1 cellular context compared by ENCODE assay signal in genomic region chr6:109339906-109340678, GRCh38.
TF ChIP-seq lines count a peak whose summit lies in the region.

No MANE protein-coding gene starts in this region.

TF ChIP-seq in K562, 482 proteins besides CTCF, POLR2A, EP300 and RAD21 (continued from another document and continues in another):
- no peak for TF ChIP-seq ZNF518B (CRISPR knock-in tag; IDR thresholded peaks at IDR 0.05)
- peak; percentile 85 for TF ChIP-seq TCF3 (CRISPR knock-in tag; IDR thresholded peaks at IDR 0.05)
- no peak for TF ChIP-seq ESRRB (CRISPR knock-in tag; IDR thresholded peaks at IDR 0.05; ENCODE audit: borderline replicate concordance)
- TF ChIP-seq E2F6 (IDR thresholded peaks at IDR 0.05; ENCODE audit: borderline replicate concordance in 1 of 2, extremely low read depth in 1 of 2, insufficient read depth in 1 of 2, insufficient read length in 1 of 2, low read depth in 1 of 2, low read length in 1 of 2, poor library complexity in 1 of 2, severe bottlenecking in 1 of 2) = no peak
- no peak for TF ChIP-seq TSC22D4 (tag; IDR thresholded peaks at IDR 0.05)
- TF ChIP-seq MLX (CRISPR knock-in tag; conservative IDR thresholded peaks at IDR 0.05) = no peak
- no peak for TF ChIP-seq LEF1 (IDR thresholded peaks at IDR 0.05)
- no peak for TF ChIP-seq ETV1 (tag; conservative IDR thresholded peaks at IDR 0.05; ENCODE audit: low read depth)
- TF ChIP-seq MAX (CRISPR knock-in tag; IDR thresholded peaks at IDR 0.05) = no peak
- no peak for TF ChIP-seq E2F5 (CRISPR knock-in tag; IDR thresholded peaks at IDR 0.05)
- TF ChIP-seq E4F1 (CRISPR knock-in tag; IDR thresholded peaks at IDR 0.05; ENCODE audit: borderline replicate concordance) = no peak
- TF ChIP-seq ZNF324 (CRISPR knock-in tag; IDR thresholded peaks at IDR 0.05) = no peak
- TF ChIP-seq FOXJ2 (tag; IDR thresholded peaks at IDR 0.05) = no peak
- TF ChIP-seq SIN3B (IDR thresholded peaks at IDR 0.05; ENCODE audit: low read depth) = no peak
- no peak for TF ChIP-seq ZNF609 (CRISPR knock-in tag; IDR thresholded peaks at IDR 0.05; ENCODE audit: borderline replicate concordance)
- no peak for TF ChIP-seq IFI16 (CRISPR knock-in tag; IDR thresholded peaks at IDR 0.05)
- TF ChIP-seq LCOR (CRISPR knock-in tag; IDR thresholded peaks at IDR 0.05) = peak; percentile 41; the same call in 1 of the 2 replicates
- TF ChIP-seq PHF20 (IDR thresholded peaks at IDR 0.05; ENCODE audit: partially characterized antibody) = no peak
- no peak for TF ChIP-seq ZBTB49 (CRISPR knock-in tag; IDR thresholded peaks at IDR 0.05; ENCODE audit: borderline replicate concordance)
- TF ChIP-seq KDM4B (IDR thresholded peaks at IDR 0.05; ENCODE audit: borderline replicate concordance in 2 of 2, low read depth in 1 of 2) = no peak
- no peak for TF ChIP-seq HNRNPUL1 (IDR thresholded peaks at IDR 0.05; ENCODE audit: low read length)
- TF ChIP-seq PREB (CRISPR knock-in tag; IDR thresholded peaks at IDR 0.05) = no peak
- peak; percentile 54; the same call in 1 of the 2 replicates for TF ChIP-seq GATA2 (CRISPR knock-in tag; IDR thresholded peaks at IDR 0.05)
- TF ChIP-seq IRF2 (CRISPR knock-in tag; IDR thresholded peaks at IDR 0.05) = no peak
- peak; percentile 9 for TF ChIP-seq ZFP36 (IDR thresholded peaks at IDR 0.05; ENCODE audit: low read depth, low read length, partially characterized antibody)
- no peak for TF ChIP-seq SIRT6 (IDR thresholded peaks at IDR 0.05; ENCODE audit: low read depth, low read length)
- peak; percentile 45 for TF ChIP-seq NFIC (IDR thresholded peaks at IDR 0.05)
- no peak for TF ChIP-seq GABPA (tag; conservative IDR thresholded peaks at IDR 0.05; ENCODE audit: low read depth)
- no peak for TF ChIP-seq BDP1 (IDR thresholded peaks at IDR 0.05; ENCODE audit: insufficient read depth, insufficient read length)
- peak; percentile 67 for TF ChIP-seq CBFA2T2 (conservative IDR thresholded peaks at IDR 0.05)
- TF ChIP-seq CGGBP1 (CRISPR knock-in tag; IDR thresholded peaks at IDR 0.05) = no peak
- peak; percentile 66 for TF ChIP-seq SMAD4 (CRISPR knock-in tag; conservative IDR thresholded peaks at IDR 0.05)
- no peak for TF ChIP-seq TCF7 (IDR thresholded peaks at IDR 0.05; ENCODE audit: borderline replicate concordance)
- no peak for TF ChIP-seq RNF2 (IDR thresholded peaks at IDR 0.05)
- no peak for TF ChIP-seq ZNF354B (CRISPR knock-in tag; IDR thresholded peaks at IDR 0.05)
- TF ChIP-seq MTA2 (IDR thresholded peaks at IDR 0.05; ENCODE audit: low read depth) = peak; percentile 50
- TF ChIP-seq RUNX1 (IDR thresholded peaks at IDR 0.05; ENCODE audit: low read depth) = no peak
- TF ChIP-seq PKNOX1 (IDR thresholded peaks at IDR 0.05) = no peak
- no peak for TF ChIP-seq COPS2 (conservative IDR thresholded peaks at IDR 0.05)
- no peak for TF ChIP-seq FIP1L1 (IDR thresholded peaks at IDR 0.05; ENCODE audit: low read depth, low read length, poor library complexity, severe bottlenecking)
- no peak for TF ChIP-seq ZNF408 (CRISPR knock-in tag; IDR thresholded peaks at IDR 0.05; ENCODE audit: low read depth)
- TF ChIP-seq EP400 (IDR thresholded peaks at IDR 0.05) = no peak
